8 cellular contexts compared by ENCODE assay signal in the genomic region with DNA sequence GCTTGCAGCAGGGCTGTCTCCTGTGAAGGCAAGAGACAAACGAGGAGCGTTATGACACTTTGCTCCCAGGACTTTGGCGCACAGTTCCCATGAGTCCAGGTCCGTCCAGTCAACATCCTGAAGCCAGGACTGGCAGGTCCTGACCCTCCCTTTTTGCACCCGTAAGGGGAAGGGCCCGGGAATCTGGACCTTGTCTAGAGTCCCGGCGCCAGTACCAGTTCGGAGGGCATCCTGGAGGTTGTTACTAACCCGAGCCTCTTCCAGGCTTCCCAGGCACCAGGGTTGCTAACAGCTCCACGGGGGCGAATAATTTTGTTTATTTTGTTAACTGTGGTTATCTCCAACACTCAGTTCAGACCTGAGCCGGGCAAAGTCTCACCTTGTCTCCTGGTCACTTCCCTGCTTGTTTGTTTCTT. TPM values are rescaled to one million over a fixed set of nuclear protein-coding genes. Genes with fewer than 3 reads are reported as not detected.
A peak's percentile ranks its signal among the peaks of the same experiment; 100 is the strongest.
DNase-seq lines count a peak whose midpoint lies in the region; ATAC-seq, FAIRE-seq and TF ChIP-seq lines count a peak whose summit lies in the region.

No MANE protein-coding gene starts in this region.

- no peak for DNase-seq in CD4-positive, alpha-beta memory T cell
- DNase-seq in NB4 (ENCODE audit: low read depth): no peak
- DNase-seq in medulla oblongata (ENCODE audit: extremely low spot score): peak; percentile 61
- no peak for DNase-seq in type B pancreatic cell (ENCODE audit: extremely low spot score, unreplicated experiment)
- DNase-seq in NCI-H2171 (lab: John Stamatoyannopoulos, UW): no peak
- DNase-seq in GM19239 (ENCODE audit: insufficient read length, low spot score): no peak

- ATAC-seq in HG03175 (IDR thresholded peaks at IDR 0.05; ENCODE audit: unreplicated experiment): no peak

- no peak for FAIRE-seq in GM19239 (lab: Jason Lieb, UNC)

- intact Hi-C loops in CD4-positive, alpha-beta memory T cell (cut with micrococcal nuclease): loop anchor here (2.0 to 10.0 kb wide), 4 partner anchors 117 to 1489 kb away; partner anchors contain the start of genes CNN3, PTBP2 and TLCD4
- intact Hi-C loops in dendritic cell treated with granulocyte-macrophage colony-stimulating factor and Interleukin-4, amounts not matched to agents 40 ng/mL and 50 ng/mL, for 4 days (cut with micrococcal nuclease): loop anchor here (5.0 kb wide), 2 partner anchors 151 to 376 kb away; no protein-coding TSS in a partner anchor

- peak overlapping the region; percentile 69 for H3K27ac ChIP-seq in CD4-positive, alpha-beta memory T cell (ENCODE audit: low read depth, low read length)

- H3K27me3 ChIP-seq in CD4-positive, alpha-beta memory T cell (ENCODE audit: insufficient read depth, low read length): no peaks in the 10 kb centered on the region

- TF ChIP-seq POLR2A in NB4 (IDR thresholded peaks at IDR 0.05; ENCODE audit: extremely low read depth, insufficient read length): no peak

- H3K4me1 Mint-ChIP-seq in CD4-positive, alpha-beta memory T cell: peaks cover 19 to 48% (median 36%) of the 10 kb centered on the region in 4 donors
- H3K4me1 Mint-ChIP-seq in dendritic cell treated with granulocyte-macrophage colony-stimulating factor and Interleukin-4, amounts not matched to agents 40 ng/mL and 50 ng/mL, for 4 days (ENCODE audit: low read depth): peaks cover 23% of the 10 kb centered on the region
- H3K4me1 Mint-ChIP-seq in type B pancreatic cell (ENCODE audit: unreplicated experiment): peaks cover 26% of the 10 kb centered on the region

- CTCF ChIA-PET in CD4-positive, alpha-beta memory T cell (lab: Charles Lee; ENCODE audit: partially characterized antibody): interaction anchor here (0.6 to 3.9 kb wide), 27 partner anchors 8 to 1887 kb away, joined by 3 to 82 read pairs (median 4); partner anchors contain the start of genes ABCD3, ALG14, CNN3 and TLCD4

- H3K27ac Mint-ChIP-seq in CD4-positive, alpha-beta memory T cell: peak overlapping the region; percentile 86 to 94 (median 91)
- peak overlapping the region; percentile 88 for H3K27ac Mint-ChIP-seq in dendritic cell treated with granulocyte-macrophage colony-stimulating factor and Interleukin-4, amounts not matched to agents 40 ng/mL and 50 ng/mL, for 4 days
- H3K27ac Mint-ChIP-seq in type B pancreatic cell: peak overlapping the region; percentile 81

- H3K4me3 Mint-ChIP-seq in CD4-positive, alpha-beta memory T cell: peak overlapping the region; percentile 89 to 95 (median 90)
- peak overlapping the region; percentile 77 for H3K4me3 Mint-ChIP-seq in dendritic cell treated with granulocyte-macrophage colony-stimulating factor and Interleukin-4, amounts not matched to agents 40 ng/mL and 50 ng/mL, for 4 days
- peak overlapping the region; percentile 96 for H3K4me3 Mint-ChIP-seq in type B pancreatic cell

- H3K27me3 Mint-ChIP-seq in CD4-positive, alpha-beta memory T cell: peaks cover 6 to 10% of the 10 kb centered on the region in 2 donors
- peaks cover 33% of the 10 kb centered on the region for H3K27me3 Mint-ChIP-seq in dendritic cell treated with granulocyte-macrophage colony-stimulating factor and Interleukin-4, amounts not matched to agents 40 ng/mL and 50 ng/mL, for 4 days
- H3K27me3 Mint-ChIP-seq in type B pancreatic cell: no peaks in the 10 kb centered on the region

- peaks cover 29% of the 10 kb centered on the region for H3K4me1 ChIP-seq in CD4-positive, alpha-beta memory T cell (ENCODE audit: insufficient read depth, low read length)

- TF ChIP-seq CTCF in NB4 (IDR thresholded peaks at IDR 0.05; ENCODE audit: low read depth, low read length) (no peak), type B pancreatic cell (conservative IDR thresholded peaks at IDR 0.05) (no peak)

- peak overlapping the region; percentile 57 to 81 for H3K4me3 ChIP-seq in CD4-positive, alpha-beta memory T cell (ENCODE audit: low read length in 2 of 2)
- H3K4me3 ChIP-seq in NB4 (ENCODE audit: low read depth, low read length): peak overlapping the region; percentile 47

- no peaks in the 10 kb centered on the region for H3K36me3 ChIP-seq in CD4-positive, alpha-beta memory T cell (ENCODE audit: insufficient read depth, low read length)

- no peaks in the 10 kb centered on the region for H3K9me3 ChIP-seq in CD4-positive, alpha-beta memory T cell (ENCODE audit: control insufficient read depth in 1 of 2, low read length in 2 of 2)

- H3K36me3 Mint-ChIP-seq in CD4-positive, alpha-beta memory T cell: peaks cover 6 to 10% of the 10 kb centered on the region in 2 donors
- H3K36me3 Mint-ChIP-seq in dendritic cell treated with granulocyte-macrophage colony-stimulating factor and Interleukin-4, amounts not matched to agents 40 ng/mL and 50 ng/mL, for 4 days (ENCODE audit: low read depth): peaks cover 29% of the 10 kb centered on the region
- H3K36me3 Mint-ChIP-seq in type B pancreatic cell: peaks cover 17% of the 10 kb centered on the region

- POLR2A ChIA-PET in CD4-positive, alpha-beta memory T cell (lab: Charles Lee; ENCODE audit: partially characterized antibody): interaction anchor here (0.7 to 2.0 kb wide), 11 partner anchors 10 to 815 kb away, joined by 3 to 45 read pairs (median 5); partner anchors contain the start of genes ABCD3, ALG14 and TLCD4

- H3K9me3 Mint-ChIP-seq in CD4-positive, alpha-beta memory T cell: no peaks in the 10 kb centered on the region
- no peaks in the 10 kb centered on the region for H3K9me3 Mint-ChIP-seq in dendritic cell treated with granulocyte-macrophage colony-stimulating factor and Interleukin-4, amounts not matched to agents 40 ng/mL and 50 ng/mL, for 4 days
- no peaks in the 10 kb centered on the region for H3K9me3 Mint-ChIP-seq in type B pancreatic cell

RNA-seq across cellular contexts. Expression of gene RWDD3, which starts 0.7 kb away (rescaled TPM):
- total RNA-seq in CD4-positive, alpha-beta memory T cell: 10 to 100 TPM; 22.5 to 27.5 TPM
- 10 to 100 TPM; 29.2 to 61.2 TPM for polyA plus RNA-seq in CD4-positive, alpha-beta memory T cell
- 17.0 and 19.8 TPM in 2 replicates for total RNA-seq in type B pancreatic cell (ENCODE audit: low replicate concordance)
